Comparison of ENCODE assay signal across 8 cellular contexts in the genomic region with DNA sequence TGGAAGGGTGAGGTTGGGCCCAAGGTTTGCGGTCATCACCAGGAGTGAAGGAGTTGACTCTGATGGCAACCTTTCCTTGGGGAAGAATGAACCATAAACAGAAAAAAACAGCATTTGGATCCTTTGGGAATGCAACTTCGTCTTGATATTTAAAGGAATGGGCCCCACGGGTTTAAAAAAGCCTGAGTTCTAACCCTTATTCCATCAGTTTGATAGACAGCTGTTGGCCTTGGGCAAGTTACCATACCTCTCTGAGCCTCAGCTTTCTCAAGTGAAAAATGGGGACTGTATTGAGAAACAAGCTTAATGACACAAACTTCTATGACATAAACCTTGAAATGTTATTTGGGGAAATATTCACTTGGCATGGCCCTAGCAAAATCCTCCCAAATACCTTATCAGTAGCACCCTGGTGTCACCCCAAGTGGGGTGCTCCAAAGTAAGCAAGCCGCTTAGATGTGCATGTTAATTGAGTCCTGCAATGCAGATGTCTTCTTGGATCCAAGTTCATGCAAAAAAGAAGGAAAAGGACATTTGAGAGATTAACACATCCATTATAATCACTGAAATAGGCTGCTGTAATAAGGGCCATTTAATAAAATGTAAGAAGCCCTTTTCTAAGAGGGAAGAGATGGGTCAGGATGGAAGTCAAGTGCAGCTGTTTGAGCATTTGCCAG. TPM values are rescaled to one million over a fixed set of nuclear protein-coding genes. Genes with fewer than 3 reads are reported as not detected.
A peak's percentile ranks its signal among the peaks of the same experiment; 100 is the strongest.
DNase-seq lines count a peak whose midpoint lies in the region; ATAC-seq and TF ChIP-seq lines count a peak whose summit lies in the region.

No MANE protein-coding gene starts in this region.

- H3K27ac Mint-ChIP-seq in neural crest cell (ENCODE audit: unreplicated experiment) = no peak overlapping the region

- H3K36me3 ChIP-seq in MM.1S (replicated peaks; ENCODE audit: insufficient read depth, low read length) = no peaks in the 10 kb centered on the region
- H3K36me3 ChIP-seq in effector memory CD4-positive, alpha-beta T cell (ENCODE audit: control insufficient read depth, insufficient read depth, low read length) = no peaks in the 10 kb centered on the region
- H3K36me3 ChIP-seq in mucosa of descending colon (ENCODE audit: low read depth) = no peaks in the 10 kb centered on the region

- peak overlapping the region; percentile 51; the same call in 1 of the 2 replicates for H3K27ac ChIP-seq in MM.1S (ENCODE audit: low read length)
- peak overlapping the region; percentile 28 for H3K27ac ChIP-seq in effector memory CD4-positive, alpha-beta T cell (ENCODE audit: insufficient read depth, low read length, poor library complexity, severe bottlenecking)

- peak overlapping the region; percentile 5; the same call in 1 of the 2 replicates for H3K9ac ChIP-seq in MM.1S (ENCODE audit: low read length)

- H2AFZ ChIP-seq in MM.1S (ENCODE audit: low read length) = no peak overlapping the region

- no peaks in the 10 kb centered on the region for H3K9me3 Mint-ChIP-seq in neural crest cell

- H3K27me3 ChIP-seq in MM.1S (replicated peaks; ENCODE audit: insufficient read depth, low read length) = no peaks in the 10 kb centered on the region
- no peaks in the 10 kb centered on the region for H3K27me3 ChIP-seq in effector memory CD4-positive, alpha-beta T cell (replicated peaks; ENCODE audit: control insufficient read depth, insufficient read depth, low read length, poor library complexity, severe bottlenecking)

- H3K36me3 Mint-ChIP-seq in neural crest cell (ENCODE audit: low read depth) = no peaks in the 10 kb centered on the region

- H3K9me2 ChIP-seq in MM.1S (replicated peaks; ENCODE audit: insufficient read depth, low read length) = no peaks in the 10 kb centered on the region

- H3K9me3 ChIP-seq in MM.1S (replicated peaks; ENCODE audit: insufficient read depth, low read length) (no peaks in the 10 kb centered on the region), mucosa of descending colon (no peaks in the 10 kb centered on the region)
- H3K9me3 ChIP-seq in effector memory CD4-positive, alpha-beta T cell (ENCODE audit: control insufficient read depth, low read length) = no peaks in the 10 kb centered on the region

- DNase-seq in AG09309 (ENCODE audit: low read depth) (no peak), MM.1S (no peak), neural crest cell (ENCODE audit: low read depth, low spot score) (no peak), mucosa of descending colon (no peak), cortex of kidney (lab: John Stamatoyannopoulos, UW) (no peak)
- no peak for DNase-seq in effector memory CD4-positive, alpha-beta T cell

- peak overlapping the region; percentile 42 for H3K4me2 ChIP-seq in MM.1S (ENCODE audit: low read depth, low read length)

- TF ChIP-seq CTCF in AG09309 (IDR thresholded peaks at IDR 0.05; ENCODE audit: control insufficient read depth, insufficient read depth, low read depth, low read length, missing control alignments) (no peak), MM.1S (IDR thresholded peaks at IDR 0.05; ENCODE audit: low read length) (no peak), neural crest cell (conservative IDR thresholded peaks at IDR 0.05) (no peak), mucosa of descending colon (IDR thresholded peaks at IDR 0.05) (no peak)

- intact Hi-C loops in mucosa of descending colon (cut with DNase I, micrococcal nuclease) = no loop called here

- no peak for ATAC-seq in mucosa of descending colon
- ATAC-seq in GM21367 (IDR thresholded peaks at IDR 0.05; ENCODE audit: unreplicated experiment) = no peak
- ATAC-seq in HG03571 (IDR thresholded peaks at IDR 0.05; ENCODE audit: unreplicated experiment) = no peak

- H3K4me1 ChIP-seq in MM.1S (ENCODE audit: low read length) (peaks cover 24% of the 10 kb centered on the region), mucosa of descending colon (ENCODE audit: low read depth) (peaks cover 31% of the 10 kb centered on the region)
- peaks cover 8% of the 10 kb centered on the region for H3K4me1 ChIP-seq in effector memory CD4-positive, alpha-beta T cell (ENCODE audit: control insufficient read depth, insufficient read depth, low read length, poor library complexity, severe bottlenecking)

- H3K4me3 ChIP-seq in AG09309 (ENCODE audit: control insufficient read depth, low read depth, low read length) = peak overlapping the region; percentile 43
- peak overlapping the region; percentile 29; the same call in 1 of the 2 replicates for H3K4me3 ChIP-seq in MM.1S (ENCODE audit: low read length)
- H3K4me3 ChIP-seq in effector memory CD4-positive, alpha-beta T cell (ENCODE audit: insufficient read depth, low read depth, low read length, poor library complexity, severe bottlenecking) = no peak overlapping the region
- no peak overlapping the region for H3K4me3 ChIP-seq in mucosa of descending colon

- peak overlapping the region; percentile 78 for H3K4me3 Mint-ChIP-seq in neural crest cell

- peaks cover 20% of the 10 kb centered on the region; the same call in 1 of the 2 replicates for H3F3A ChIP-seq in MM.1S (ENCODE audit: insufficient read depth, low read length)

- peaks cover 6% of the 10 kb centered on the region for H3K27me3 Mint-ChIP-seq in neural crest cell (ENCODE audit: low read depth)

- H3K79me2 ChIP-seq in MM.1S (ENCODE audit: low read length) = peaks cover 30% of the 10 kb centered on the region; the same call in 1 of the 2 replicates

- H4K20me1 ChIP-seq in MM.1S (ENCODE audit: insufficient read depth, low read length) = no peaks in the 10 kb centered on the region

- H3K4me1 Mint-ChIP-seq in neural crest cell = peaks cover 35% of the 10 kb centered on the region

RNA-seq across cellular contexts. Expression of gene MXI1, which starts 13.8 kb away (rescaled TPM):
- total RNA-seq in neural crest cell (18.6 and 20.6 TPM in 2 replicates), mucosa of descending colon (100 to 1,000 TPM; 112 to 144 (median 139) TPM)

Comparison
In these comparisons a context has a peak if more than half of its experiments do, and no peak if none do; other contexts are left out.
1. H3K4me3 ChIP-seq: peak in AG09309 (single experiment) and MM.1S (single experiment); none in effector memory CD4-positive, alpha-beta T cell (single experiment) and mucosa of descending colon (single experiment).